ENCODE assay signal across 1 cellular context in genomic region chr17:40371261-40371929, GRCh38.
TF ChIP-seq lines count a peak whose summit lies in the region.

No MANE protein-coding gene starts in this region.

TF ChIP-seq in H1, 55 proteins besides CTCF, POLR2A, EP300 and RAD21 (continued from another document):
- TF ChIP-seq TAF1 (IDR thresholded peaks at IDR 0.05; ENCODE audit: low read depth, low read length) (0 out of 2 replicates have a peak, but pooled peaks have one; percentile 31), CREB1 (IDR thresholded peaks at IDR 0.05) (peak; percentile 40; the same call in 1 of the 2 replicates)
